In genomic region chr5:32736842-32737241, GRCh38 we compare ENCODE assay signal across 36 cellular contexts. TPM values are rescaled to one million over a fixed set of nuclear protein-coding genes. Genes with fewer than 3 reads are reported as not detected.
"Had no signal": no experiment of that assay in that cellular context is flagged by ENCODE, and none has a peak within 500 bp of the region (broad histone marks: within the 10 kb centered on the region; RNA-seq: fewer than 3 reads in every experiment).

No MANE protein-coding gene starts in this region.

- H3K27ac ChIP-seq: adrenal gland, ascending aorta, breast epithelium, cardiac muscle cell, esophagus muscularis mucosa, foreskin keratinocyte, gastrocnemius medialis, WERI-Rb-1 had no signal

- DNase-seq: activated B cell treated with CpG ODN at 0.5 μM for 24 hours; activated CD4-positive, alpha-beta T cell treated with anti-CD3 and anti-CD28 coated beads for 48 hours; activated CD4-positive, alpha-beta T cell treated with anti-CD3 and anti-CD28 coated beads, Interleukin-2, amount 50 U/mL, for 1 hour; activated CD4-positive, alpha-beta T cell treated with anti-CD3 and anti-CD28 coated beads, Interleukin-2, amount 50 U/mL, for 48 hours; activated CD8-positive, alpha-beta memory T cell treated with anti-CD3 and anti-CD28 coated beads for 24 hours; activated CD8-positive, alpha-beta T cell treated with anti-CD3 and anti-CD28 coated beads for 36 hours; activated effector memory CD4-positive, alpha-beta T cell treated with anti-CD3 and anti-CD28 coated beads, Interleukin-2, amount 50 U/mL, for 16 hours; activated naive CD4-positive, alpha-beta T cell treated with anti-CD3 and anti-CD28 coated beads for 36 hours; activated naive CD8-positive, alpha-beta T cell treated with anti-CD3 and anti-CD28 coated beads for 36 hours; activated naive CD8-positive, alpha-beta T cell treated with anti-CD3 and anti-CD28 coated beads, Interleukin-2, amount 50 U/mL, for 24 hours; activated T-cell treated with anti-CD3 and anti-CD28 coated beads, Interleukin-2, amount 50 U/mL, for 4 hours; adrenal gland; amygdala; cortex of kidney; dermis blood vessel endothelial cell; effector CD4-positive, alpha-beta T cell; effector memory CD8-positive, alpha-beta T cell; erythroblast; foreskin keratinocyte; gastrocnemius medialis; glutamatergic neuron; heart left ventricle; T-helper 1 cell; T-helper 17 cell; T1000; WERI-Rb-1 had no signal

- H3K27ac Mint-ChIP-seq: activated B cell treated with CpG ODN at 0.5 μM for 24 hours; activated CD8-positive, alpha-beta T cell treated with anti-CD3 and anti-CD28 coated beads for 36 hours; activated naive CD4-positive, alpha-beta T cell treated with anti-CD3 and anti-CD28 coated beads for 36 hours; activated naive CD4-positive, alpha-beta T cell treated with anti-CD3 and anti-CD28 coated beads, Interleukin-2, amount 50 U/mL, for 24 hours; activated naive CD8-positive, alpha-beta T cell treated with anti-CD3 and anti-CD28 coated beads for 36 hours; activated naive CD8-positive, alpha-beta T cell treated with anti-CD3 and anti-CD28 coated beads, Interleukin-2, amount 50 U/mL, for 24 hours; activated T-helper 17 cell treated with anti-CD3 and anti-CD28 coated beads, Interleukin-2, amount 50 U/mL, for 72 hours; brain; effector memory CD8-positive, alpha-beta T cell; T-helper 17 cell; T-helper 2 cell treated with Interferon-gamma antibody and Interleukin-4, amounts not matched to agents 5 μg/mL and 100 μg/mL, for 36 hours had no signal

- H3K27me3 Mint-ChIP-seq: activated naive CD8-positive, alpha-beta T cell treated with anti-CD3 and anti-CD28 coated beads, Interleukin-2, amount 50 U/mL, for 24 hours; brain; central memory CD8-positive, alpha-beta T cell had no signal

- H3K36me3 Mint-ChIP-seq: activated naive CD4-positive, alpha-beta T cell treated with anti-CD3 and anti-CD28 coated beads, Interleukin-2, amount 50 U/mL, for 24 hours; activated naive CD8-positive, alpha-beta T cell treated with anti-CD3 and anti-CD28 coated beads for 36 hours; brain had no signal

- H3K36me3 ChIP-seq: adrenal gland, breast epithelium, cardiac muscle cell, esophagus muscularis mucosa, gastrocnemius medialis, WERI-Rb-1 had no signal

- ATAC-seq: activated CD4-positive, CD25-positive, alpha-beta regulatory T cell treated with anti-CD3 and anti-CD28 coated beads, Interleukin-2, amount 50 U/mL, for 24 hours; activated CD8-positive, alpha-beta T cell treated with anti-CD3 and anti-CD28 coated beads for 36 hours; activated naive CD8-positive, alpha-beta T cell treated with anti-CD3 and anti-CD28 coated beads, Interleukin-2, amount 50 U/mL, for 24 hours; activated T-cell treated with anti-CD3 and anti-CD28 coated beads, Interleukin-2, amount 50 U/mL, for 4 hours; activated T-helper 17 cell treated with anti-CD3 and anti-CD28 coated beads, Interleukin-2, amount 50 U/mL, for 72 hours; effector memory CD8-positive, alpha-beta T cell; foreskin keratinocyte; gastrocnemius medialis; T-helper 17 cell had no signal

- H3K9me3 Mint-ChIP-seq: activated B cell treated with CpG ODN at 0.5 μM for 24 hours; activated CD8-positive, alpha-beta T cell treated with anti-CD3 and anti-CD28 coated beads for 36 hours; activated naive CD4-positive, alpha-beta T cell treated with anti-CD3 and anti-CD28 coated beads for 36 hours; activated naive CD4-positive, alpha-beta T cell treated with anti-CD3 and anti-CD28 coated beads, Interleukin-2, amount 50 U/mL, for 24 hours; activated naive CD8-positive, alpha-beta T cell treated with anti-CD3 and anti-CD28 coated beads for 36 hours; activated T-helper 17 cell treated with anti-CD3 and anti-CD28 coated beads, Interleukin-2, amount 50 U/mL, for 72 hours; brain; T-helper 2 cell treated with Interferon-gamma antibody and Interleukin-4, amounts not matched to agents 5 μg/mL and 100 μg/mL, for 36 hours had no signal

- H3K4me3 ChIP-seq: adrenal gland, ascending aorta, breast epithelium, cardiac muscle cell, esophagus muscularis mucosa, gastrocnemius medialis, heart left ventricle had no signal

- H3K27me3 ChIP-seq: adrenal gland, ascending aorta, breast epithelium, cardiac muscle cell, esophagus muscularis mucosa, foreskin keratinocyte, gastrocnemius medialis, heart left ventricle had no signal

- H3K4me1 Mint-ChIP-seq: activated B cell treated with CpG ODN at 0.5 μM for 24 hours; activated naive CD4-positive, alpha-beta T cell treated with anti-CD3 and anti-CD28 coated beads, Interleukin-2, amount 50 U/mL, for 24 hours; activated naive CD8-positive, alpha-beta T cell treated with anti-CD3 and anti-CD28 coated beads for 36 hours; activated naive CD8-positive, alpha-beta T cell treated with anti-CD3 and anti-CD28 coated beads, Interleukin-2, amount 50 U/mL, for 24 hours; activated T-helper 17 cell treated with anti-CD3 and anti-CD28 coated beads, Interleukin-2, amount 50 U/mL, for 72 hours; central memory CD8-positive, alpha-beta T cell had no signal

- H3K9me3 ChIP-seq: adrenal gland, ascending aorta, breast epithelium, esophagus muscularis mucosa, gastrocnemius medialis, heart left ventricle had no signal

- H3K4me3 Mint-ChIP-seq: activated B cell treated with CpG ODN at 0.5 μM for 24 hours; activated CD8-positive, alpha-beta T cell treated with anti-CD3 and anti-CD28 coated beads for 36 hours; activated naive CD4-positive, alpha-beta T cell treated with anti-CD3 and anti-CD28 coated beads for 36 hours; activated naive CD4-positive, alpha-beta T cell treated with anti-CD3 and anti-CD28 coated beads, Interleukin-2, amount 50 U/mL, for 24 hours; activated naive CD8-positive, alpha-beta T cell treated with anti-CD3 and anti-CD28 coated beads for 36 hours; activated naive CD8-positive, alpha-beta T cell treated with anti-CD3 and anti-CD28 coated beads, Interleukin-2, amount 50 U/mL, for 24 hours; activated T-cell treated with anti-CD3 and anti-CD28 coated beads, Interleukin-2, amount 50 U/mL, for 4 hours; activated T-helper 17 cell treated with anti-CD3 and anti-CD28 coated beads, Interleukin-2, amount 50 U/mL, for 72 hours; brain; central memory CD8-positive, alpha-beta T cell; effector memory CD8-positive, alpha-beta T cell; T-helper 17 cell; T-helper 2 cell treated with Interferon-gamma antibody and Interleukin-4, amounts not matched to agents 5 μg/mL and 100 μg/mL, for 36 hours had no signal

- H3K4me1 ChIP-seq: adrenal gland, ascending aorta, breast epithelium, foreskin keratinocyte, gastrocnemius medialis had no signal

RNA-seq across cellular contexts. Expression of gene NPR3, which starts 25.7 kb away (rescaled TPM):
- total RNA-seq: activated B cell treated with CpG ODN at 0.5 μM for 24 hours; activated naive CD8-positive, alpha-beta T cell treated with anti-CD3 and anti-CD28 coated beads for 36 hours; foreskin keratinocyte had no signal
- polyA plus RNA-seq: foreskin keratinocyte had no signal
